Comparison of ENCODE assay signal across 12 cellular contexts in genomic region chr20:31923388-31924271, GRCh38. TPM values are rescaled to one million over a fixed set of nuclear protein-coding genes. Genes with fewer than 3 reads are reported as not detected.
DNase-seq lines count a peak whose midpoint lies in the region; ATAC-seq and TF ChIP-seq lines count a peak whose summit lies in the region.
"Had no signal": no experiment of that assay in that cellular context is flagged by ENCODE, and none has a peak within 500 bp of the region (broad histone marks: within the 10 kb centered on the region; RNA-seq: fewer than 3 reads in every experiment).

No MANE protein-coding gene starts in this region.

- H3K27ac Mint-ChIP-seq in T-cell = no peak overlapping the region

- intact Hi-C loops in cardiac septum (cut with DNase I) (no loop called here), right cardiac atrium (cut with DNase I) (no loop called here), upper lobe of right lung (cut with DNase I) (no loop called here)

- POLR2A ChIA-PET in T-cell (lab: Charles Lee) = no interaction called here

- H3K36me3 Mint-ChIP-seq in T-cell = no peaks in the 10 kb centered on the region

- TF ChIP-seq CTCF in RWPE2 (IDR thresholded peaks at IDR 0.05; ENCODE audit: poor library complexity, severe bottlenecking) (no peak), upper lobe of right lung (IDR thresholded peaks at IDR 0.05) (no peak)

- CTCF ChIA-PET in T-cell (lab: Charles Lee) = interaction anchor here in 1 of 2 donors (0.5 kb wide), 1 partner anchor 739 kb away, joined by 4 read pairs; no protein-coding TSS in a partner anchor

- no peak overlapping the region for H3K4me3 ChIP-seq in right cardiac atrium (ENCODE audit: low read length)
- H3K4me3 ChIP-seq in RWPE2 (ENCODE audit: severe bottlenecking) = no peak overlapping the region
- no peak overlapping the region for H3K4me3 ChIP-seq in upper lobe of right lung
- H3K4me3 ChIP-seq: gastroesophageal sphincter had no signal

- 45% methylated on average over 13 of the region's 13 CpGs for WGBS in right cardiac atrium

- no peaks in the 10 kb centered on the region for H3K36me3 ChIP-seq in RWPE2 (ENCODE audit: low read depth)
- H3K36me3 ChIP-seq in upper lobe of right lung = no peaks in the 10 kb centered on the region
- H3K36me3 ChIP-seq: gastroesophageal sphincter had no signal

- no peak overlapping the region for H3K4me3 Mint-ChIP-seq in T-cell

- H3K9me3 ChIP-seq in right cardiac atrium (ENCODE audit: control insufficient read depth, low read length) (no peaks in the 10 kb centered on the region), RWPE2 (ENCODE audit: severe bottlenecking) (no peaks in the 10 kb centered on the region), upper lobe of right lung (no peaks in the 10 kb centered on the region)
- H3K9me3 ChIP-seq: gastroesophageal sphincter had no signal

- H3K4me1 Mint-ChIP-seq in T-cell = no peaks in the 10 kb centered on the region

- H3K27me3 ChIP-seq in right cardiac atrium (ENCODE audit: control insufficient read depth, insufficient read depth) (no peaks in the 10 kb centered on the region), RWPE2 (ENCODE audit: insufficient read depth, poor library complexity, severe bottlenecking) (peaks cover 5% of the 10 kb centered on the region), upper lobe of right lung (no peaks in the 10 kb centered on the region)

- no peak overlapping the region for H3K27ac ChIP-seq in right cardiac atrium (ENCODE audit: low read length)
- no peak overlapping the region for H3K27ac ChIP-seq in RWPE2 (ENCODE audit: poor library complexity, severe bottlenecking)
- no peak overlapping the region for H3K27ac ChIP-seq in upper lobe of right lung
- H3K27ac ChIP-seq: gastroesophageal sphincter had no signal

- ATAC-seq in right cardiac atrium (no peak), HG02763 (IDR thresholded peaks at IDR 0.05; ENCODE audit: unreplicated experiment) (peak; percentile 68), RWPE2 (ENCODE audit: low read depth) (no peak), upper lobe of right lung (peak; percentile 10), GM21367 (IDR thresholded peaks at IDR 0.05; ENCODE audit: unreplicated experiment) (no peak), T-cell (replicated peaks in 1 of 4) (no peak)
- ATAC-seq: gastroesophageal sphincter had no signal

- peaks cover 42 to 48% of the 10 kb centered on the region in 2 donors for H3K27me3 Mint-ChIP-seq in T-cell

- H3K4me1 ChIP-seq in right cardiac atrium (ENCODE audit: control insufficient read depth, insufficient read depth, low read length) = no peaks in the 10 kb centered on the region
- no peaks in the 10 kb centered on the region for H3K4me1 ChIP-seq in RWPE2 (ENCODE audit: insufficient read depth, poor library complexity, severe bottlenecking)
- no peaks in the 10 kb centered on the region for H3K4me1 ChIP-seq in upper lobe of right lung
- H3K4me1 ChIP-seq: gastroesophageal sphincter had no signal

- DNase-seq in cardiac septum (ENCODE audit: low spot score) (peak; percentile 67), right cardiac atrium (no peak), RWPE2 (ENCODE audit: low spot score) (peak; percentile 76), upper lobe of right lung (no peak), T-cell (no peak), iPS-NIHi11 (ENCODE audit: low spot score) (no peak)
- DNase-seq: AML-193, NCI-H187, substantia nigra had no signal

- H3K9me3 Mint-ChIP-seq in T-cell = no peaks in the 10 kb centered on the region

RNA-seq across cellular contexts. Expression of gene PDRG1, which starts 28.2 kb away (rescaled TPM):
- 7.9 TPM for total RNA-seq in cardiac septum
- 1 to 10 TPM; 7.4 to 8.8 (median 8.6) TPM for total RNA-seq in right cardiac atrium
- 11.9 TPM for polyA plus RNA-seq in right cardiac atrium
- 8.0 TPM for total RNA-seq in upper lobe of right lung
- 10 to 100 TPM in 3 of 5 donors, 1 to 10 TPM in 2; 7.5 to 14.5 (median 11.6) TPM for total RNA-seq in T-cell

RNA-seq across cellular contexts. Expression of gene XKR7, which starts 44.3 kb away (rescaled TPM):
- total RNA-seq in cardiac septum = not detected
- not detected for total RNA-seq in right cardiac atrium
- under 0.01 TPM for polyA plus RNA-seq in right cardiac atrium
- 0.09 TPM for total RNA-seq in upper lobe of right lung
- total RNA-seq in T-cell = not detected

RNA-seq across cellular contexts. Expression of gene TTLL9, which starts 53.2 kb away (rescaled TPM):
- total RNA-seq in cardiac septum = not detected
- under 1 TPM in 2 of 4 donors, not detected in 2; 0.15 to 0.19 TPM for total RNA-seq in right cardiac atrium
- 0.14 TPM for polyA plus RNA-seq in right cardiac atrium
- total RNA-seq in upper lobe of right lung = 0.49 TPM
- under 1 TPM in 1 of 5 donors, not detected in 4; 0.16 TPM for total RNA-seq in T-cell

RNA-seq across cellular contexts. Expression of gene DUSP15, which starts 53.3 kb away (rescaled TPM):
- total RNA-seq in cardiac septum (3.4 TPM), right cardiac atrium (1 to 10 TPM; 6.6 to 8.3 (median 7.1) TPM), upper lobe of right lung (2.4 TPM), T-cell (not detected)
- polyA plus RNA-seq in right cardiac atrium = 11.0 TPM

Comparison
In these comparisons a context has a peak if more than half of its experiments do, and no peak if none do; other contexts are left out.
1. DNase-seq: peak in cardiac septum (single experiment) and RWPE2 (single experiment); none in right cardiac atrium (0 of 3), upper lobe of right lung (single experiment), T-cell (0 of 34) and iPS-NIHi11 (single experiment).
2. ATAC-seq: peak in HG02763 (single experiment) and upper lobe of right lung (single experiment); none in right cardiac atrium (0 of 2), RWPE2 (single experiment), GM21367 (single experiment) and T-cell (0 of 4).